ENCODE assay signal across 1 cellular context in genomic region chr9:31236344-31236743, GRCh38.
TF ChIP-seq lines count a peak whose summit lies in the region.

No MANE protein-coding gene starts in this region.

TF ChIP-seq in SK-N-SH treated with all-trans-retinoic acid at 6 μM for 48 hours, 23 proteins besides CTCF, POLR2A, EP300 and RAD21 (continued from another document):
- TF ChIP-seq CREB5 (CRISPR knock-in tag; IDR thresholded peaks at IDR 0.05; ENCODE audit: low read depth), result no peak
